21 cellular contexts compared by ENCODE assay signal in genomic region chr7:140534743-140535142, GRCh38. TPM values are rescaled to one million over a fixed set of nuclear protein-coding genes. Genes with fewer than 3 reads are reported as not detected.
DNase-seq lines count a peak whose midpoint lies in the region; ATAC-seq lines count a peak whose summit lies in the region.
"Had no signal": no experiment of that assay in that cellular context is flagged by ENCODE, and none has a peak within 500 bp of the region (broad histone marks: within the 10 kb centered on the region; RNA-seq: fewer than 3 reads in every experiment).

No MANE protein-coding gene starts in this region.

- DNase-seq in Right ventricle myocardium superior (peak; percentile 61), cardiac septum (ENCODE audit: low spot score) (no peak), left cardiac atrium (no peak), posterior vena cava (ENCODE audit: low spot score) (peak; percentile 59), aorta (no peak), NCI-H345 (lab: John Stamatoyannopoulos, UW) (no peak), cortex of kidney (lab: John Stamatoyannopoulos, UW) (no peak)
- DNase-seq: activated CD4-positive, CD25-positive, alpha-beta regulatory T cell; activated CD8-positive, alpha-beta T cell treated with anti-CD3 and anti-CD28 coated beads for 36 hours; activated gamma-delta T cell; activated naive CD8-positive, alpha-beta T cell treated with anti-CD3 and anti-CD28 coated beads, Interleukin-2, amount 50 U/mL, for 24 hours; activated T-cell treated with anti-CD3 and anti-CD28 coated beads for 4 hours; EL; esophagus squamous epithelium; NCI-H510A; RPMI8226; stimulated activated CD4-positive, alpha-beta T cell treated with anti-CD3 and anti-CD28 coated beads, Interleukin-4, amount 100 ng/mL, for 1 hour; stimulated activated naive CD8-positive, alpha-beta T cell treated with anti-CD3 and anti-CD28 coated beads, Interleukin-15, Interleukin-2, amounts not matched to agents 100 U/mL and 50 U/mL, for 24 hours; transverse colon had no signal

- no peaks in the 10 kb centered on the region for H3K27me3 ChIP-seq in aorta (ENCODE audit: control insufficient read depth in 1 of 2, insufficient read depth in 2 of 2, low read length in 1 of 2)
- H3K27me3 ChIP-seq: BLaER1 treated with 17β-estradiol and CSF1 and Interleukin-3, amounts not matched to agents 10 nM and 100 nM; transverse colon had no signal

- no peaks in the 10 kb centered on the region for H3K9me3 ChIP-seq in aorta (ENCODE audit: control insufficient read depth, low read length)
- H3K9me3 ChIP-seq: BLaER1 treated with 17β-estradiol and CSF1 and Interleukin-3, amounts not matched to agents 10 nM and 100 nM; esophagus squamous epithelium; transverse colon had no signal

- no peak overlapping the region for H3K4me3 ChIP-seq in aorta (ENCODE audit: low read length in 2 of 2)
- H3K4me3 ChIP-seq: BLaER1 treated with 17β-estradiol and CSF1 and Interleukin-3, amounts not matched to agents 10 nM and 100 nM; esophagus squamous epithelium; transverse colon had no signal

- no peaks in the 10 kb centered on the region for H3K36me3 ChIP-seq in aorta (ENCODE audit: control insufficient read depth in 1 of 2, insufficient read depth in 2 of 2, low read length in 1 of 2)
- H3K36me3 ChIP-seq: BLaER1 treated with 17β-estradiol and CSF1 and Interleukin-3, amounts not matched to agents 10 nM and 100 nM; esophagus squamous epithelium; transverse colon had no signal

- intact Hi-C loops in Right ventricle myocardium superior (cut with DNase I), result no loop called here
- intact Hi-C loops in cardiac septum (cut with DNase I), result loop anchor here (10.0 kb wide), 1 partner anchor 60 kb away; no protein-coding TSS in a partner anchor
- intact Hi-C loops in left cardiac atrium (cut with DNase I), result no loop called here
- intact Hi-C loops in posterior vena cava (cut with DNase I), result no loop called here
- intact Hi-C loops in aorta (cut with DNase I), result no loop called here

- H3K4me1 ChIP-seq in aorta (ENCODE audit: control insufficient read depth in 1 of 2, insufficient read depth in 2 of 2, low read length in 2 of 2), result no peaks in the 10 kb centered on the region
- H3K4me1 ChIP-seq: transverse colon had no signal

- ATAC-seq in Right ventricle myocardium superior (ENCODE audit: poor library complexity), result peak; percentile 71
- ATAC-seq in left cardiac atrium, result peak; percentile 61 to 67
- peak; percentile 64 for ATAC-seq in aorta (ENCODE audit: low FRiP score)
- ATAC-seq in HG02678 (IDR thresholded peaks at IDR 0.05; ENCODE audit: unreplicated experiment), result no peak
- ATAC-seq: activated CD8-positive, alpha-beta T cell treated with anti-CD3 and anti-CD28 coated beads for 36 hours; activated naive CD8-positive, alpha-beta T cell treated with anti-CD3 and anti-CD28 coated beads, Interleukin-2, amount 50 U/mL, for 24 hours; stimulated activated naive CD8-positive, alpha-beta T cell treated with anti-CD3 and anti-CD28 coated beads, Interleukin-15, Interleukin-2, amounts not matched to agents 100 U/mL and 50 U/mL, for 24 hours had no signal

- 58 to 59% methylated on average over 3 of the region's 3 CpGs for WGBS in aorta, 2 donors

- no peak overlapping the region for H3K27ac ChIP-seq in aorta (ENCODE audit: low read depth in 1 of 2, low read length in 2 of 2)
- H3K27ac ChIP-seq: BLaER1 treated with 17β-estradiol and CSF1 and Interleukin-3, amounts not matched to agents 10 nM and 100 nM; transverse colon had no signal

RNA-seq across cellular contexts. Expression of gene MKRN1, which starts 55.4 kb away (rescaled TPM):
- total RNA-seq in Right ventricle myocardium superior, result 94.7 TPM
- 95.0 TPM for total RNA-seq in cardiac septum
- total RNA-seq in left cardiac atrium, result 10 to 100 TPM; 65.4 to 79.2 TPM
- 10 to 100 TPM; 59.1 to 74.7 TPM for total RNA-seq in posterior vena cava
- 10 to 100 TPM; 68.5 to 69.2 TPM for total RNA-seq in aorta
- 10 to 100 TPM; 51.2 to 51.8 TPM for polyA plus RNA-seq in aorta

Comparison
In these comparisons a context has a peak if more than half of its experiments do, and no peak if none do; other contexts are left out.
1. DNase-seq: peak in Right ventricle myocardium superior (single experiment) and posterior vena cava (single experiment); none in cardiac septum (single experiment), left cardiac atrium (single experiment), aorta (0 of 2), NCI-H345 (single experiment) and cortex of kidney (single experiment).